Comparison of ENCODE assay signal across 1 cellular context in the genomic region with DNA sequence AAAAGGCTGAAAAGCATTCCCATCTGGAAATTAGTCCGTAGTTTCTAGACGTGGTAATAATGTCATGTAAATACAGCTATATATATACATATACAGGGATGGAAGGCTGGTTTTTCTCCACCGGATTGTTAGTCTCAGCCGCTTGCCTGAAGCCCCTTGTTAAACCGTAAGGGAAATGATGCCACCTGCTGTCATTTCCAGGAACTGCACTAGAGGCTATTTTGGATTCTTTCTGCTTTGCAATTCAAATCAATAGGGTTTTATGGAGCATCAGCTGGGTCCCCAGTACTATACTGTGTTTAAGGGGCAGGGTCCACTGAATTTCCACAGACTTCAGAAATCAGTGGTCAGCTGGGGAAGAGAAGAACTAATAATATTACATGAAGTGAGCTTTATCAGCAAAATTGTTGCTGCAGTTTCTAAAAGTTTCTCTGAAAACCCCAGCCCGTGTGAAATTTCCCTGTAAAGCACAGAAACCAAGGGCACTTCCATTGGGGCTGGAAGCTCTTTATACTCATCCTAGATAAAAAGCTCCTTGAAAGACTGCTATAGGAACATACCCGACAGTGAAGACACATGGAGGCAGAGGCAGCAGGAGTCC.
TF ChIP-seq lines count a peak whose summit lies in the region.

No MANE protein-coding gene starts in this region.

TF ChIP-seq in WTC11, 78 proteins besides CTCF, POLR2A, EP300 and RAD21 (continued from another document):
- TF ChIP-seq, protein P1, sequence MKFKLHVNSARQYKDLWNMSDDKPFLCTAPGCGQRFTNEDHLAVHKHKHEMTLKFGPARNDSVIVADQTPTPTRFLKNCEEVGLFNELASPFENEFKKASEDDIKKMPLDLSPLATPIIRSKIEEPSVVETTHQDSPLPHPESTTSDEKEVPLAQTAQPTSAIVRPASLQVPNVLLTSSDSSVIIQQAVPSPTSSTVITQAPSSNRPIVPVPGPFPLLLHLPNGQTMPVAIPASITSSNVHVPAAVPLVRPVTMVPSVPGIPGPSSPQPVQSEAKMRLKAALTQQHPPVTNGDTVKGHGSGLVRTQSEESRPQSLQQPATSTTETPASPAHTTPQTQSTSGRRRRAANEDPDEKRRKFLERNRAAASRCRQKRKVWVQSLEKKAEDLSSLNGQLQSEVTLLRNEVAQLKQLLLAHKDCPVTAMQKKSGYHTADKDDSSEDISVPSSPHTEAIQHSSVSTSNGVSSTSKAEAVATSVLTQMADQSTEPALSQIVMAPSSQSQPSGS (CRISPR knock-in tag; IDR thresholded peaks at IDR 0.05; ENCODE audit: borderline replicate concordance, low read depth) = no peak
- no peak for TF ChIP-seq ZNF396 (CRISPR knock-in tag; IDR thresholded peaks at IDR 0.05; ENCODE audit: borderline replicate concordance)
